Comparison of ENCODE assay signal across 10 cellular contexts in the genomic region with DNA sequence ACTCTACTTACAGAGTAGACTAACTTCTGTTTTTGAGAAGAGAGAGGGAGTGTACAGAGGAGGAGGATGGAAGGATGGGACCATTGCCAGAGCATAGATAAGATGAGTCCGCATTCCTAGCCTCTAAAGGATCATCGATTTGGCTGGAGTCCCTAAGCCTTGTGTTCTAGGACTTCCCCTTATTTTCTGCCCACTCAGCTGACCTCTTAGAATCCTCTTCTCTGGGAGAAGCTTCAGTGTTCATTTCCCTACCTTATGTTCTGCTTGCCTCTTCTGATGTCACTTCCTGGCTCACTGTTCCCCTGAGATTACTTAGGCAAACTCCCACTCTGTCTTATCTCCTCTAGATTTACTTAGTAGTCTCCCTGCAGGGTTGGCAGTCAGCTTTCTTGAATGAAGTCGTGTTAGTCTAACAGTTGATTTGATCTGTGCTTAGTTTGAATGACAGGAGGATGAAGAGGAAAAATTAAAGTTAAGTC.
A peak's percentile ranks its signal among the peaks of the same experiment; 100 is the strongest.
DNase-seq lines count a peak whose midpoint lies in the region; ATAC-seq and TF ChIP-seq lines count a peak whose summit lies in the region.
"Had no signal": no experiment of that assay in that cellular context is flagged by ENCODE, and none has a peak within 500 bp of the region (broad histone marks: within the 10 kb centered on the region; RNA-seq: fewer than 3 reads in every experiment).

No MANE protein-coding gene starts in this region.

- peak overlapping the region in 1 of 2 donors; percentile 16 for H3K4me3 ChIP-seq in tibial artery

- DNase-seq in DMS 273 (lab: John Stamatoyannopoulos, UW; ENCODE audit: unreplicated experiment), result peak; percentile 39
- DNase-seq in DMS 273 treated with DMSO at 0.1 percent for 48 hours (lab: John Stamatoyannopoulos, UW), result no peak
- DNase-seq in SKM-1 (lab: John Stamatoyannopoulos, UW; ENCODE audit: unreplicated experiment), result peak; percentile 42
- peak; percentile 55 for DNase-seq in inferior parietal cortex (ENCODE audit: extremely low spot score)
- DNase-seq in tibial artery, result no peak
- no peak for DNase-seq in activated CD4-positive, alpha-beta T cell treated with anti-CD3 and anti-CD28 coated beads, Interleukin-2, amount 50 U/mL, for 48 hours
- no peak for DNase-seq in stimulated activated CD4-positive, alpha-beta T cell treated with anti-CD3 and anti-CD28 coated beads, Interleukin-4, amount 100 ng/mL, for 1 hour
- DNase-seq: 8988T, cerebellar nuclear complex had no signal

- H3K4me1 ChIP-seq in tibial artery, result peaks cover 0 to 96% (median 49%) of the 10 kb centered on the region in 4 donors

- H3K27ac ChIP-seq in tibial artery, result peak overlapping the region; percentile 73 to 95

- no peaks in the 10 kb centered on the region for H3K9me3 ChIP-seq in tibial artery

- intact Hi-C loops in tibial artery (cut with DNase I; ENCODE audit: low total_unique reads), result no loop called here

- no peaks in the 10 kb centered on the region for H3K36me3 ChIP-seq in tibial artery

- no peak for TF ChIP-seq CTCF in tibial artery (IDR thresholded peaks at IDR 0.05)

- no peaks in the 10 kb centered on the region for H3K27me3 ChIP-seq in tibial artery

- no peak for ATAC-seq in GM19467 (IDR thresholded peaks at IDR 0.05; ENCODE audit: unreplicated experiment)

Comparison
In these comparisons a context has a peak if more than half of its experiments do, and no peak if none do; other contexts are left out.
1. DNase-seq: peak in DMS 273 (single experiment), SKM-1 (single experiment) and inferior parietal cortex (single experiment); none in DMS 273 treated with DMSO at 0.1 percent for 48 hours (single experiment), tibial artery (0 of 2), activated CD4-positive, alpha-beta T cell treated with anti-CD3 and anti-CD28 coated beads, Interleukin-2, amount 50 U/mL, for 48 hours (0 of 2) and stimulated activated CD4-positive, alpha-beta T cell treated with anti-CD3 and anti-CD28 coated beads, Interleukin-4, amount 100 ng/mL, for 1 hour (single experiment).